Comparison of ENCODE assay signal across 20 cellular contexts in genomic region chr13:65868106-65868505, GRCh38.
"Had no signal": no experiment of that assay in that cellular context is flagged by ENCODE, and none has a peak within 500 bp of the region (broad histone marks: within the 10 kb centered on the region; RNA-seq: fewer than 3 reads in every experiment).

No MANE protein-coding gene starts in this region.

- ATAC-seq: HepG2, SK-N-SH treated with all-trans-retinoic acid at 6 μM for 48 hours had no signal

- DNase-seq: IMR-90, Karpas-422, KG1, MM.1S, NCI-H1092 treated with DMSO at 0.1 percent for 48 hours, NCI-H1436, NCI-H187, NCI-H2029, NCI-H2081 treated with DMSO at 0.1 percent for 48 hours, NCI-H2227 treated with DMSO at 0.1 percent for 48 hours, NCI-H524, NCI-H526 treated with DMSO at 0.1 percent for 48 hours, NCI-H774, OCI-M1, Right ventricle myocardium superior, RPMI8226, SIG-M5 had no signal

- FAIRE-seq: HepG2, RCC 7860 had no signal
